Comparison of ENCODE assay signal across 8 cellular contexts in the genomic region with DNA sequence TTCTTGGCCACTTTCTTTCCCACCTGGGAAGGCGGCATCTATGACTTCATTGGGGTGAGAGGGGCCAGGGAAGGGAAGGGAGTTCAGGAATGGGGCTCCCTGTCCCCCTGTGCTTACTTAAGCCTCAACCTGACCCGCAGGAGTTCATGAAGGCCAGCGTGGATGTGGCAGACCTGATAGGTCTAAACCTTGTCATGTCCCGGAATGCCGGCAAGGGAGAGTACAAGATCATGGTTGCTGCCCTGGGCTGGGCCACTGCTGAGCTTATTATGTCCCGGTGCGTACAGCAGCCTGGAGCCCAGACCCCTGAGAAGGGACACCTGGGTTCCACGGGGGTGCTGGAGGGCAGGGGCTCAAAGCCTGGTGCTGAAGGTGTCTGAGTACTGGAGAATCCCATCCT. TPM values are rescaled to one million over a fixed set of nuclear protein-coding genes. Genes with fewer than 3 reads are reported as not detected.
DNase-seq lines count a peak whose midpoint lies in the region; ATAC-seq and TF ChIP-seq lines count a peak whose summit lies in the region.

No MANE protein-coding gene starts in this region.

- peaks cover 65% of the 10 kb centered on the region for H3K36me3 ChIP-seq in BLaER1
- H3K36me3 ChIP-seq in KOPT-K1 (ENCODE audit: insufficient read depth, low read length): no peaks in the 10 kb centered on the region

- peak overlapping the region; percentile 96 for H3K4me3 ChIP-seq in BLaER1

- TF ChIP-seq CTCF in chondrocyte (IDR thresholded peaks at IDR 0.05): no peak
- no peak for TF ChIP-seq CTCF in nephron progenitor cell (IDR thresholded peaks at IDR 0.05)

- peak overlapping the region; percentile 93 for H3K4me2 ChIP-seq in BLaER1

- H3K9me3 ChIP-seq in BLaER1: no peaks in the 10 kb centered on the region
- H3K9me3 ChIP-seq in KOPT-K1 (ENCODE audit: insufficient read depth, low read length, poor library complexity, severe bottlenecking): no peaks in the 10 kb centered on the region

- H3K9ac ChIP-seq in BLaER1: peak overlapping the region; percentile 95

- H3K27ac Mint-ChIP-seq in chondrocyte (ENCODE audit: unreplicated experiment) (no peak overlapping the region), nephron progenitor cell (peak overlapping the region; percentile 73)

- H3K36me3 Mint-ChIP-seq in chondrocyte (ENCODE audit: low read depth) (peaks cover 12% of the 10 kb centered on the region), nephron progenitor cell (ENCODE audit: low read depth) (peaks cover 4% of the 10 kb centered on the region)

- H4K20me1 ChIP-seq in BLaER1: peaks cover 38% of the 10 kb centered on the region; the same call in 1 of the 2 replicates

- ATAC-seq in GM21576 (IDR thresholded peaks at IDR 0.05; ENCODE audit: unreplicated experiment): no peak

- H3K27me3 Mint-ChIP-seq in chondrocyte (ENCODE audit: low read depth): no peaks in the 10 kb centered on the region
- peaks cover 6% of the 10 kb centered on the region for H3K27me3 Mint-ChIP-seq in nephron progenitor cell (ENCODE audit: low read depth, poor library complexity)

- H3K27me3 ChIP-seq in BLaER1: no peaks in the 10 kb centered on the region

- peak overlapping the region; percentile 94; the same call in 1 of the 2 replicates for H3K27ac ChIP-seq in BLaER1
- H3K27ac ChIP-seq in KOPT-K1 (ENCODE audit: low read depth, low read length, poor library complexity, severe bottlenecking): peak overlapping the region; percentile 71

- H3K4me1 Mint-ChIP-seq in chondrocyte (ENCODE audit: low read depth) (peaks cover 21% of the 10 kb centered on the region), nephron progenitor cell (peaks cover 37% of the 10 kb centered on the region)

- H3K9me3 Mint-ChIP-seq in chondrocyte (ENCODE audit: low read depth) (no peaks in the 10 kb centered on the region), nephron progenitor cell (no peaks in the 10 kb centered on the region)

- DNase-seq in chondrocyte (ENCODE audit: low spot score) (no peak), nephron progenitor cell (no peak), NOMO-1 treated with DMSO at 0.1 percent for 48 hours (lab: John Stamatoyannopoulos, UW; ENCODE audit: unreplicated experiment) (no peak), NCI-H2029 treated with DMSO at 0.1 percent for 48 hours (lab: John Stamatoyannopoulos, UW) (no peak), EL (no peak)

- peak overlapping the region; percentile 95 for H3K4me3 Mint-ChIP-seq in chondrocyte (ENCODE audit: unreplicated experiment)
- H3K4me3 Mint-ChIP-seq in nephron progenitor cell: peak overlapping the region; percentile 90

- peaks cover 21% of the 10 kb centered on the region for H3K4me1 ChIP-seq in BLaER1

RNA-seq across cellular contexts. Expression of gene TMEM147, which starts 1.1 kb away (rescaled TPM):
- 86.3 to 105 TPM (median 90.9 TPM) in 3 replicates for total RNA-seq in chondrocyte

RNA-seq across cellular contexts. Expression of gene GAPDHS, which starts 13.3 kb away (rescaled TPM):
- not detected in 3 replicates for total RNA-seq in chondrocyte

RNA-seq across cellular contexts. Expression of gene ATP4A, which starts 16.9 kb away (rescaled TPM):
- total RNA-seq in chondrocyte: not detected in 3 replicates

RNA-seq across cellular contexts. Expression of gene SBSN, which starts 18.4 kb away (rescaled TPM):
- 0.30 to 0.56 TPM (median 0.36 TPM) in 3 replicates for total RNA-seq in chondrocyte

RNA-seq across cellular contexts. Expression of gene DMKN, which starts 33.1 kb away (rescaled TPM):
- total RNA-seq in chondrocyte: 1.3 to 2.1 TPM in 2 of 3 replicates, not detected in the other
